Comparison of ENCODE assay signal across 23 cellular contexts in the genomic region with DNA sequence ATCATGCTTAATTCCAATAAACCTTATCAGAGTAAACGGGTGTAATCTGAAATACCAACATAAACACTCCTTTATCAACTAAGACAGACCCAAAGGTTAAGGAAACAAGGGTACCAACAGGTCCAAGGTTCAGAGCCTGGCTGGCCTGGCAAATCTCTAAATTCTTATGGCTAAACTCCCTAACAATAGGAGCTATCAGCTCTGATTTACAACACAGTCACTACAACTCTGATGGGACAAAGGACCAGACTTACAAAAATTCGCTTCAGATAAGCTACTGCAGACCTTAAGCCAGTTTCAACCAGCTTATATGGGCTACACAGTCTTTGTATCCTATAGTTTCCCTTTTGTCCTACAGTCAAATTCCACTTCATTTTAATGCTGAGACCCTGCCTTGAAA.
"Had no signal": no experiment of that assay in that cellular context is flagged by ENCODE, and none has a peak within 500 bp of the region (broad histone marks: within the 10 kb centered on the region; RNA-seq: fewer than 3 reads in every experiment).

No MANE protein-coding gene starts in this region.

- H3K9me3 Mint-ChIP-seq: activated B cell treated with CpG ODN at 0.5 μM for 24 hours; activated naive CD4-positive, alpha-beta T cell treated with anti-CD3 and anti-CD28 coated beads, Interleukin-2, amount 10 ng/mL, durations not matched to agents 7 days and 5 days; nephron; stimulated activated naive CD8-positive, alpha-beta T cell treated with anti-CD3 and anti-CD28 coated beads, Interleukin-15, amount 100 ng/mL, for 72 hours; T-helper 1 cell treated with Interleukin-12 subunit alpha and Interleukin-12 subunit beta and Interleukin-4 antibody, amounts not matched to agents 30 μg/mL and 1 μg/mL, for 36 hours had no signal

- H3K36me3 Mint-ChIP-seq: activated naive CD4-positive, alpha-beta T cell treated with anti-CD3 and anti-CD28 coated beads, Interleukin-2, amount 10 ng/mL, durations not matched to agents 7 days and 5 days; memory B cell; stimulated activated effector memory CD8-positive, alpha-beta T cell treated with anti-CD3 and anti-CD28 coated beads, Interleukin-12 subunit alpha, Interleukin-12 subunit beta, amount 100 ng/mL, for 72 hours had no signal

- H3K27me3 ChIP-seq: body of pancreas, cardiac muscle cell, heart right ventricle, right lobe of liver, tibial artery had no signal

- H3K4me3 ChIP-seq: body of pancreas, cardiac muscle cell, heart right ventricle, right lobe of liver, skin epidermis, tibial artery had no signal

- H3K4me3 Mint-ChIP-seq: activated B cell treated with CpG ODN at 0.5 μM for 24 hours; activated naive CD4-positive, alpha-beta T cell treated with anti-CD3 and anti-CD28 coated beads, Interleukin-2, amount 10 ng/mL, durations not matched to agents 7 days and 5 days; activated T-cell treated with anti-CD3 and anti-CD28 coated beads, Interleukin-2, amount 50 U/mL, for 72 hours; memory B cell; nephron; stimulated activated effector memory CD8-positive, alpha-beta T cell treated with anti-CD3 and anti-CD28 coated beads, Interleukin-12 subunit alpha, Interleukin-12 subunit beta, amount 100 ng/mL, for 72 hours; stimulated activated naive CD8-positive, alpha-beta T cell treated with anti-CD3 and anti-CD28 coated beads, Interleukin-15, amount 100 ng/mL, for 72 hours; T-helper 1 cell treated with Interleukin-12 subunit alpha and Interleukin-12 subunit beta and Interleukin-4 antibody, amounts not matched to agents 30 μg/mL and 1 μg/mL, for 36 hours had no signal

- H3K27me3 Mint-ChIP-seq: activated B cell treated with CpG ODN at 0.5 μM for 24 hours; activated naive CD4-positive, alpha-beta T cell treated with anti-CD3 and anti-CD28 coated beads, Interleukin-2, amount 10 ng/mL, durations not matched to agents 7 days and 5 days; memory B cell; stimulated activated naive CD8-positive, alpha-beta T cell treated with anti-CD3 and anti-CD28 coated beads, Interleukin-15, amount 100 ng/mL, for 72 hours had no signal

- H3K9me3 ChIP-seq: body of pancreas, heart right ventricle, right lobe of liver, tibial artery had no signal

- H3K4me1 ChIP-seq: body of pancreas, heart right ventricle, right lobe of liver, tibial artery had no signal

- DNase-seq: activated B cell treated with CpG ODN at 0.5 μM for 24 hours; activated CD4-positive, alpha-beta T cell treated with anti-CD3 and anti-CD28 coated beads for 4 hours; activated CD4-positive, alpha-beta T cell treated with anti-CD3 and anti-CD28 coated beads, Interleukin-2, amount 50 U/mL, for 48 hours; activated effector memory CD4-positive, alpha-beta T cell treated with Interleukin-2 at 50 U/mL for 16 hours; activated naive CD4-positive, alpha-beta T cell treated with anti-CD3 and anti-CD28 coated beads, Interleukin-2, amount 10 ng/mL, durations not matched to agents 7 days and 5 days; activated T-cell treated with anti-CD3 and anti-CD28 coated beads, Interleukin-2, amount 50 U/mL, for 72 hours; amygdala; body of pancreas; foreskin fibroblast; heart right ventricle; left colon; occipital lobe; right lobe of liver; stimulated activated CD4-positive, alpha-beta T cell treated with anti-CD3 and anti-CD28 coated beads, Interleukin-2, amount 100 ng/mL, for 24 hours; stimulated activated naive CD8-positive, alpha-beta T cell treated with anti-CD3 and anti-CD28 coated beads, Interleukin-15, amount 100 ng/mL, for 72 hours; T1000; tibial artery had no signal

- H3K27ac ChIP-seq: body of pancreas, cardiac muscle cell, heart right ventricle, right lobe of liver, skin epidermis, tibial artery had no signal

- H3K36me3 ChIP-seq: cardiac muscle cell, heart right ventricle, right lobe of liver, tibial artery had no signal

- H3K4me1 Mint-ChIP-seq: activated B cell treated with CpG ODN at 0.5 μM for 24 hours; activated naive CD4-positive, alpha-beta T cell treated with anti-CD3 and anti-CD28 coated beads, Interleukin-2, amount 10 ng/mL, durations not matched to agents 7 days and 5 days; memory B cell; nephron; stimulated activated effector memory CD8-positive, alpha-beta T cell treated with anti-CD3 and anti-CD28 coated beads, Interleukin-12 subunit alpha, Interleukin-12 subunit beta, amount 100 ng/mL, for 72 hours; stimulated activated naive CD8-positive, alpha-beta T cell treated with anti-CD3 and anti-CD28 coated beads, Interleukin-15, amount 100 ng/mL, for 72 hours had no signal

- H3K27ac Mint-ChIP-seq: activated B cell treated with CpG ODN at 0.5 μM for 24 hours; activated naive CD4-positive, alpha-beta T cell treated with anti-CD3 and anti-CD28 coated beads, Interleukin-2, amount 10 ng/mL, durations not matched to agents 7 days and 5 days; activated T-cell treated with anti-CD3 and anti-CD28 coated beads, Interleukin-2, amount 50 U/mL, for 72 hours; memory B cell; nephron; stimulated activated effector memory CD8-positive, alpha-beta T cell treated with anti-CD3 and anti-CD28 coated beads, Interleukin-12 subunit alpha, Interleukin-12 subunit beta, amount 100 ng/mL, for 72 hours; stimulated activated naive CD8-positive, alpha-beta T cell treated with anti-CD3 and anti-CD28 coated beads, Interleukin-15, amount 100 ng/mL, for 72 hours; T-helper 1 cell treated with Interleukin-12 subunit alpha and Interleukin-12 subunit beta and Interleukin-4 antibody, amounts not matched to agents 30 μg/mL and 1 μg/mL, for 36 hours had no signal
